In the genomic region with DNA sequence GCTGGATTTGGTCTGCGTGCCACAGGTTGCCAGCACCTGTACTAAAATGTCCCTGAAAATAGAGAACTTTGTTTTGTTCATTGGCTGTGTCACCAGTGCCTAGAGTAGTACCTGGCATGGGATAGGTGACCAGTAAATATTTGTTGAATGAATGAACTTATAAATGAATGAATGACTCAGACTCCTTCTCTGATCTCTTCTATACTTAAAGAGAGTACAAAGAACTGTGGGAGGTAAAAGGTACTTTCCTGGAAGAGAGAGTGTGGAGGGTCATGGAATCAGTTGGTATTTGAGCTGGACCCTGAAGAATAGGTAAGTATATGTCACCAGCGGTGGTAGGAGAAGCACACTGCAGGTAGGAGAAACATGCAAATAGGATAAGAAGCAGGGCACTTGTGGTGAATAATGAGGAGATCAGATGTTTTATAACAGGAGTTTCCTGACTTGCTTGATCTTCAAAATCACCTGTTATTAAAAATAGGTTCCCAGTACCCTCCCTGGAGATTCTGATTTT, we compare ENCODE assay signal across 8 cellular contexts.
"Had no signal": no experiment of that assay in that cellular context is flagged by ENCODE, and none has a peak within 500 bp of the region (broad histone marks: within the 10 kb centered on the region; RNA-seq: fewer than 3 reads in every experiment).

No MANE protein-coding gene starts in this region.

- H3K9me3 Mint-ChIP-seq: activated CD4-positive, alpha-beta memory T cell treated with anti-CD3 and anti-CD28 coated beads for 36 hours; activated T-cell treated with anti-CD3 and anti-CD28 coated beads, Interleukin-2, amount 50 U/mL, for 4 hours had no signal

- H3K4me3 Mint-ChIP-seq: activated CD4-positive, alpha-beta memory T cell treated with anti-CD3 and anti-CD28 coated beads for 36 hours; activated naive CD8-positive, alpha-beta T cell treated with anti-CD3 and anti-CD28 coated beads, Interleukin-2, amount 10 ng/mL, durations not matched to agents 7 days and 5 days; activated T-cell treated with anti-CD3 and anti-CD28 coated beads, Interleukin-2, amount 50 U/mL, for 4 hours had no signal

- H3K27me3 Mint-ChIP-seq: activated CD4-positive, alpha-beta memory T cell treated with anti-CD3 and anti-CD28 coated beads for 36 hours; activated naive CD8-positive, alpha-beta T cell treated with anti-CD3 and anti-CD28 coated beads, Interleukin-2, amount 10 ng/mL, durations not matched to agents 7 days and 5 days had no signal

- ATAC-seq: activated T-cell treated with anti-CD3 and anti-CD28 coated beads, Interleukin-2, amount 50 U/mL, for 4 hours; heart right ventricle had no signal

- H3K27ac Mint-ChIP-seq: activated CD4-positive, alpha-beta memory T cell treated with anti-CD3 and anti-CD28 coated beads for 36 hours; activated naive CD8-positive, alpha-beta T cell treated with anti-CD3 and anti-CD28 coated beads, Interleukin-2, amount 10 ng/mL, durations not matched to agents 7 days and 5 days had no signal

- DNase-seq: activated CD4-positive, alpha-beta memory T cell treated with anti-CD3 and anti-CD28 coated beads for 36 hours; activated CD4-positive, CD25-positive, alpha-beta regulatory T cell treated with anti-CD3 and anti-CD28 coated beads, Interleukin-2, amount 50 U/mL, for 72 hours; activated gamma-delta T cell treated with Interleukin-2 at 50 U/mL for 16 hours; activated naive CD8-positive, alpha-beta T cell treated with anti-CD3 and anti-CD28 coated beads, Interleukin-2, amount 10 ng/mL, durations not matched to agents 7 days and 5 days; activated T-cell treated with anti-CD3 and anti-CD28 coated beads, Interleukin-2, amount 50 U/mL, for 4 hours; heart right ventricle; retina; thyroid gland had no signal
